ENCODE assay signal across 2 cellular contexts in genomic region chr13:106619688-106620555, GRCh38.
A peak's percentile ranks its signal among the peaks of the same experiment; 100 is the strongest.
TF ChIP-seq lines count a peak whose summit lies in the region.

No MANE protein-coding gene starts in this region.

TF ChIP-seq in HEK293T, 16 proteins besides CTCF, POLR2A, EP300 and RAD21 (continued from another document):
- TF ChIP-seq NFRKB (IDR thresholded peaks at IDR 0.05): no peak
- TF ChIP-seq SUZ12 (IDR thresholded peaks at IDR 0.05): no peak
- no peak for TF ChIP-seq FOXK2 (IDR thresholded peaks at IDR 0.05)
- no peak for TF ChIP-seq ARNT (IDR thresholded peaks at IDR 0.05)
- TF ChIP-seq HDGF (IDR thresholded peaks at IDR 0.05; ENCODE audit: borderline replicate concordance): no peak
- no peak for TF ChIP-seq SP1 (IDR thresholded peaks at IDR 0.05)
- TF ChIP-seq ZNF384 (IDR thresholded peaks at IDR 0.05): no peak
- no peak for TF ChIP-seq FOXM1 (IDR thresholded peaks at IDR 0.05; ENCODE audit: borderline replicate concordance)

TF ChIP-seq in HepG2, 621 proteins besides CTCF, POLR2A, EP300 and RAD21 (continued from another document):
- no peak for TF ChIP-seq ZNF383 (CRISPR knock-in tag; IDR thresholded peaks at IDR 0.05; ENCODE audit: borderline replicate concordance)
- no peak for TF ChIP-seq PAWR (CRISPR knock-in tag; IDR thresholded peaks at IDR 0.05; ENCODE audit: borderline replicate concordance)
- no peak for TF ChIP-seq MAZ (IDR thresholded peaks at IDR 0.05; ENCODE audit: borderline replicate concordance, low read depth, low read length)
- no peak for TF ChIP-seq MAZ (CRISPR knock-in tag; IDR thresholded peaks at IDR 0.05; ENCODE audit: low read depth)
- peak; percentile 63 for TF ChIP-seq SMC3 (IDR thresholded peaks at IDR 0.05; ENCODE audit: low read length)
- 0 out of 2 replicates have a peak, but pooled peaks have one; percentile 21 for TF ChIP-seq ZSCAN25 (CRISPR knock-in tag; IDR thresholded peaks at IDR 0.05)
- TF ChIP-seq PPARG (CRISPR knock-in tag; conservative IDR thresholded peaks at IDR 0.05): 0 out of 2 replicates have a peak, but pooled peaks have one; percentile 33
- TF ChIP-seq RXRB (CRISPR knock-in tag; IDR thresholded peaks at IDR 0.05; ENCODE audit: borderline replicate concordance): peak; percentile 43; the same call in 1 of the 2 replicates
